Comparison of ENCODE assay signal across 2 cellular contexts in the genomic region with DNA sequence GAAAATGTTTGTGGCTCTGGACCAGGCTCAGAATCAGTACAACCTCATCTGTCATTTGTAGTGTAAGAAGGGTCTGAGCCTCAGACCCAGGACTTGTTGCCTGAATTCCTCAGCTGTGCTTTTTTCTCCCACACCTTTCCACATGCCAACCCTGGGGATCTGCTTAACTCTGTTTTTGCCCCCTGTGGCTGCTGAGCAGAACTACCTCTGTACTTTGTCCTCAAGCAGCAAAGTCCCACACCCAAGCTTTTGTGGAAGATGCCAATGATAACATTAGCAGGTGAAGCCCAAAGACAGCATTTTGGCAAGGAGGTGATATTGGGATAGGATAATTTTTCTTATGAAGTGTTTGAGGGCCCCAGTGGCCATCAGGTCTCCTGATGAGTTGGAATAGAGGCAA.
TF ChIP-seq lines count a peak whose summit lies in the region.

No MANE protein-coding gene starts in this region.

TF ChIP-seq in HCT116, 20 proteins besides CTCF, POLR2A, EP300 and RAD21:
- TF ChIP-seq ZFX (IDR thresholded peaks at IDR 0.05) (no peak), YY1 (IDR thresholded peaks at IDR 0.05; ENCODE audit: extremely low read depth, insufficient replicate concordance, low read depth, low read length) (no peak), EZH2phosphoT487 (IDR thresholded peaks at IDR 0.05; ENCODE audit: borderline replicate concordance) (no peak)
TF ChIP-seq in HCT116: peak in this region for 0.

TF ChIP-seq in liver, 16 proteins besides CTCF, POLR2A, EP300 and RAD21:
- TF ChIP-seq HNF4A (conservative IDR thresholded peaks at IDR 0.05): peak; percentile 99
- no peak for TF ChIP-seq NR2F2 (IDR thresholded peaks at IDR 0.05)
- TF ChIP-seq RXRA (IDR thresholded peaks at IDR 0.05): peak; percentile 80 to 87
- TF ChIP-seq HNF4G (IDR thresholded peaks at IDR 0.05): peak; percentile 99
- no peak for TF ChIP-seq ATF3 (IDR thresholded peaks at IDR 0.05)
- TF ChIP-seq ZBTB33 (IDR thresholded peaks at IDR 0.05): peak; percentile 54
- peak; percentile 91 for TF ChIP-seq SP1 (IDR thresholded peaks at IDR 0.05)
- peak; percentile 27 for TF ChIP-seq YY1 (IDR thresholded peaks at IDR 0.05)
- TF ChIP-seq JUND (IDR thresholded peaks at IDR 0.05): peak; percentile 76 to 84
- peak; percentile 50 for TF ChIP-seq TAF1 (conservative IDR thresholded peaks at IDR 0.05)
- TF ChIP-seq REST (IDR thresholded peaks at IDR 0.05): peak; percentile 72
- peak; percentile 46 for TF ChIP-seq FOXA1 (IDR thresholded peaks at IDR 0.05)
- TF ChIP-seq EGR1 (IDR thresholded peaks at IDR 0.05; ENCODE audit: low read depth in 2 of 2): no peak
